8 cellular contexts compared by ENCODE assay signal in genomic region chr16:19555938-19556778, GRCh38. TPM values are rescaled to one million over a fixed set of nuclear protein-coding genes. Genes with fewer than 3 reads are reported as not detected.
DNase-seq lines count a peak whose midpoint lies in the region; ATAC-seq and TF ChIP-seq lines count a peak whose summit lies in the region.

No MANE protein-coding gene starts in this region.

- H3K36me3 ChIP-seq in WERI-Rb-1 (peaks cover 4% of the 10 kb centered on the region), esophagus (ENCODE audit: control insufficient read depth in 2 of 2, insufficient read depth in 2 of 2, low read length in 1 of 2) (no peaks in the 10 kb centered on the region)

- WGBS in esophagus, 2 donors = 32% methylated on average over 19 of the region's 19 CpGs

- H3K9me3 ChIP-seq in WERI-Rb-1 (ENCODE audit: severe bottlenecking) = no peaks in the 10 kb centered on the region
- H3K9me3 ChIP-seq in esophagus (ENCODE audit: control insufficient read depth in 2 of 2, insufficient read depth in 1 of 2, low read depth in 1 of 2, low read length in 1 of 2) = no peaks in the 10 kb centered on the region

- peak overlapping the region; percentile 99 for H3K27ac Mint-ChIP-seq in neural crest cell (ENCODE audit: unreplicated experiment)

- H3K4me3 ChIP-seq in WERI-Rb-1 (ENCODE audit: low read depth, low read length) = peak overlapping the region; percentile 80
- H3K4me3 ChIP-seq in esophagus (ENCODE audit: low read depth in 1 of 2, low read length in 2 of 2) = peak overlapping the region; percentile 70 to 79

- H3K4me3 Mint-ChIP-seq in neural crest cell = peak overlapping the region; percentile 94

- peak; percentile 2 for ATAC-seq in HG03045 (IDR thresholded peaks at IDR 0.05; ENCODE audit: unreplicated experiment)
- no peak for ATAC-seq in HG03460 (IDR thresholded peaks at IDR 0.05; ENCODE audit: unreplicated experiment)
- ATAC-seq in GM18858 (IDR thresholded peaks at IDR 0.05; ENCODE audit: unreplicated experiment) = no peak

- peak; percentile 13 for DNase-seq in COLO829 (ENCODE audit: low spot score)
- DNase-seq in WERI-Rb-1 = no peak
- DNase-seq in neural crest cell (ENCODE audit: low read depth, low spot score) = peak; percentile 49
- DNase-seq in T-helper 9 cell = no peak

- H3K4me1 ChIP-seq in esophagus (ENCODE audit: control insufficient read depth in 2 of 2, insufficient read depth in 2 of 2, low read length in 1 of 2) = peaks cover 2 to 4% of the 10 kb centered on the region in 2 donors

- peaks cover 3% of the 10 kb centered on the region for H3K36me3 Mint-ChIP-seq in neural crest cell (ENCODE audit: low read depth)

- H3K4me1 Mint-ChIP-seq in neural crest cell = peaks cover 25% of the 10 kb centered on the region

- H3K27me3 Mint-ChIP-seq in neural crest cell (ENCODE audit: low read depth) = no peaks in the 10 kb centered on the region

- H3K27me3 ChIP-seq in WERI-Rb-1 (ENCODE audit: insufficient read depth, low read depth, severe bottlenecking) (no peaks in the 10 kb centered on the region), esophagus (ENCODE audit: control insufficient read depth in 1 of 2, insufficient read depth in 2 of 2, low read length in 2 of 2) (no peaks in the 10 kb centered on the region)

- TF ChIP-seq CTCF in WERI-Rb-1 (IDR thresholded peaks at IDR 0.05; ENCODE audit: low read depth, low read length) = no peak
- peak; percentile 56 for TF ChIP-seq CTCF in neural crest cell (conservative IDR thresholded peaks at IDR 0.05)

- peak overlapping the region; percentile 87 for H3K27ac ChIP-seq in WERI-Rb-1
- peak overlapping the region; percentile 74 to 93 for H3K27ac ChIP-seq in esophagus (ENCODE audit: low read depth in 2 of 2, low read length in 1 of 2)

- no peaks in the 10 kb centered on the region for H3K9me3 Mint-ChIP-seq in neural crest cell

RNA-seq across cellular contexts. Expression of gene VPS35L, which starts 0.7 kb away (rescaled TPM):
- polyA plus RNA-seq in esophagus = 10 to 100 TPM; 21.3 to 25.3 TPM
- total RNA-seq in neural crest cell = 59.1 and 63.6 TPM in 2 replicates

RNA-seq across cellular contexts. Expression of gene CCP110, which starts 32.4 kb away (rescaled TPM):
- polyA plus RNA-seq in esophagus = 1 to 10 TPM; 3.3 to 3.4 TPM
- 35.2 and 36.3 TPM in 2 replicates for total RNA-seq in neural crest cell

RNA-seq across cellular contexts. Expression of gene GDE1, which starts 34.3 kb away (rescaled TPM):
- polyA plus RNA-seq in esophagus = 10 to 100 TPM; 21.4 to 28.9 TPM
- 61.9 and 63.2 TPM in 2 replicates for total RNA-seq in neural crest cell

Comparison
In these comparisons a context has a peak if more than half of its experiments do, and no peak if none do; other contexts are left out.
1. DNase-seq: peak in COLO829 (single experiment) and neural crest cell (single experiment); none in WERI-Rb-1 (single experiment) and T-helper 9 cell (single experiment).